ENCODE assay signal across 26 cellular contexts in the genomic region with DNA sequence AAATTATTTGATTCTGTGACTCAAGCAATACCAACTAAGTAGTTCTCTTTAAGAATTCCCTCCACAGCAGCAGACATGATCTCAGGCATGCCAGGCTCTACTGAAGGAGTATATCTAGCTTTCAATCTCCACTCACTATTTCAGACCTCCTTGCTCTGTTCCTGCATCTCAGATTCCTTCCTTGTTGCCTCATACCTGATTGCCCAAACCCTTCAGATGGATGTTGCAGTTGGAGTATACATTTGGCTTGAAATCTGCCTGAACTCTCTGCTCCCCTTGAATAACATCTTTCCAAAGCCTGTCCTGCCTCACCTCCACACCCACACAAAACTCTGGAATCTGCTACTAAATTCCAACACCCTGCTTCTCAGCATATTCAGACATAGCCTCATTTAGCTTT. TPM values are rescaled to one million over a fixed set of nuclear protein-coding genes. Genes with fewer than 3 reads are reported as not detected.
A peak's percentile ranks its signal among the peaks of the same experiment; 100 is the strongest.
DNase-seq lines count a peak whose midpoint lies in the region; ATAC-seq and TF ChIP-seq lines count a peak whose summit lies in the region.
"Had no signal": no experiment of that assay in that cellular context is flagged by ENCODE, and none has a peak within 500 bp of the region (broad histone marks: within the 10 kb centered on the region; RNA-seq: fewer than 3 reads in every experiment).

No MANE protein-coding gene starts in this region.

- H3K4me3 Mint-ChIP-seq in effector memory CD8-positive, alpha-beta T cell, result no peak overlapping the region
- H3K4me3 Mint-ChIP-seq: activated naive CD8-positive, alpha-beta T cell treated with anti-CD3 and anti-CD28 coated beads, Interleukin-2, amount 10 ng/mL, durations not matched to agents 7 days and 5 days; CD4-positive, alpha-beta T cell; naive thymus-derived CD4-positive, alpha-beta T cell had no signal

- no peak overlapping the region; the same call in 1 of the 2 replicates for H3K9ac ChIP-seq in GM23248

- H3K4me1 Mint-ChIP-seq in effector memory CD8-positive, alpha-beta T cell (ENCODE audit: low read depth in 2 of 2), result no peaks in the 10 kb centered on the region
- H3K4me1 Mint-ChIP-seq: activated naive CD8-positive, alpha-beta T cell treated with anti-CD3 and anti-CD28 coated beads, Interleukin-2, amount 10 ng/mL, durations not matched to agents 7 days and 5 days; naive thymus-derived CD4-positive, alpha-beta T cell had no signal

- H3K27me3 ChIP-seq in GM23248 (replicated peaks; ENCODE audit: insufficient read depth) (no peaks in the 10 kb centered on the region), lower lobe of right lung (ENCODE audit: low read depth) (no peaks in the 10 kb centered on the region)
- H3K27me3 ChIP-seq: gastroesophageal sphincter, ovary had no signal

- CTCF ChIA-PET in AG04449 (lab: Yijun Ruan, JAX), result interaction anchor here (0.9 to 1.7 kb wide), 2 partner anchors 15 to 18 kb away, joined by 3 to 4 read pairs; no protein-coding TSS in a partner anchor

- TF ChIP-seq CTCF in AG04449 (IDR thresholded peaks at IDR 0.05; ENCODE audit: insufficient read depth, low read length, missing control alignments), result no peak
- TF ChIP-seq CTCF in lower lobe of right lung (IDR thresholded peaks at IDR 0.05), result no peak

- H3K9me3 Mint-ChIP-seq in effector memory CD8-positive, alpha-beta T cell, result peaks cover 5 to 8% of the 10 kb centered on the region in 2 donors

- H3K36me3 ChIP-seq in GM23248 (ENCODE audit: low read depth) (no peaks in the 10 kb centered on the region), lower lobe of right lung (no peaks in the 10 kb centered on the region)
- H3K36me3 ChIP-seq: gastroesophageal sphincter, ovary had no signal

- H3K36me3 Mint-ChIP-seq in effector memory CD8-positive, alpha-beta T cell (ENCODE audit: insufficient read depth), result no peaks in the 10 kb centered on the region
- H3K36me3 Mint-ChIP-seq: activated naive CD8-positive, alpha-beta T cell treated with anti-CD3 and anti-CD28 coated beads, Interleukin-2, amount 10 ng/mL, durations not matched to agents 7 days and 5 days had no signal

- H3K4me1 ChIP-seq in GM23248 (ENCODE audit: insufficient read depth) (peaks cover 40% of the 10 kb centered on the region), lower lobe of right lung (peaks cover 7% of the 10 kb centered on the region)
- H3K4me1 ChIP-seq: A549 had no signal

- POLR2A ChIA-PET in AG04449 (lab: Yijun Ruan, JAX), result interaction anchor here (0.6 kb wide), 1 partner anchor 24 kb away, joined by 3 read pairs; no protein-coding TSS in a partner anchor

- peak overlapping the region; percentile 43 for H3K27ac ChIP-seq in GM23248
- H3K27ac ChIP-seq in lower lobe of right lung, result no peak overlapping the region
- H3K27ac ChIP-seq: A549, gastroesophageal sphincter, ovary, SK-N-MC had no signal

- no peaks in the 10 kb centered on the region for H3K79me2 ChIP-seq in GM23248 (ENCODE audit: insufficient read depth)

- H3K9me2 ChIP-seq in GM23248 (ENCODE audit: insufficient read depth), result no peaks in the 10 kb centered on the region

- H3K9me3 ChIP-seq in GM23248 (ENCODE audit: low read depth) (no peaks in the 10 kb centered on the region), lower lobe of right lung (peaks cover 7% of the 10 kb centered on the region)
- H3K9me3 ChIP-seq: ovary had no signal

- peaks cover 30 to 34% of the 10 kb centered on the region in 2 donors for H3K27me3 Mint-ChIP-seq in effector memory CD8-positive, alpha-beta T cell

- intact Hi-C loops in lower lobe of right lung (cut with DNase I) (no loop called here), Right ventricle myocardium superior (cut with DNase I) (no loop called here)

- in situ Hi-C loops in GM23248 (cut with MboI), result no loop called here

- no peak overlapping the region for H3K4me3 ChIP-seq in AG04449 (ENCODE audit: low read depth, low read length)
- H3K4me3 ChIP-seq in GM23248, result no peak overlapping the region
- no peak overlapping the region for H3K4me3 ChIP-seq in lower lobe of right lung
- H3K4me3 ChIP-seq: A549, gastroesophageal sphincter, GM12878, K562, ovary, SK-N-MC had no signal

- DNase-seq in AG04449 (ENCODE audit: low read depth, low spot score), result peak; percentile 83
- peak; percentile 81 for DNase-seq in GM23248
- peak; percentile 45 for DNase-seq in dedifferentiated amniotic fluid mesenchymal stem cell (ENCODE audit: extremely low spot score)
- DNase-seq in lower lobe of right lung, result no peak
- DNase-seq in Kasumi-1 (lab: John Stamatoyannopoulos, UW), result no peak
- DNase-seq in activated CD4-positive, alpha-beta T cell treated with anti-CD3 and anti-CD28 coated beads for 48 hours, result no peak
- DNase-seq in effector memory CD8-positive, alpha-beta T cell, result no peak
- DNase-seq in Right ventricle myocardium superior, result no peak
- DNase-seq: activated CD8-positive, alpha-beta memory T cell treated with anti-CD3 and anti-CD28 coated beads, Interleukin-2, amount 50 U/mL, for 4 hours; activated naive CD8-positive, alpha-beta T cell treated with anti-CD3 and anti-CD28 coated beads, Interleukin-2, amount 10 ng/mL, durations not matched to agents 7 days and 5 days; CD4-positive, alpha-beta T cell; cortex of kidney; GF-D8; naive thymus-derived CD4-positive, alpha-beta T cell; NCI-H1436; NCI-H2107; NCI-H524 treated with DMSO at 0.1 percent for 48 hours; ovary had no signal

- H2AFZ ChIP-seq in GM23248, result no peak overlapping the region

- peaks cover 29% of the 10 kb centered on the region for H3F3A ChIP-seq in GM23248 (ENCODE audit: insufficient read depth)

- H4K20me1 ChIP-seq in GM23248 (ENCODE audit: insufficient read depth), result no peaks in the 10 kb centered on the region

- no peak overlapping the region for H3K27ac Mint-ChIP-seq in effector memory CD8-positive, alpha-beta T cell
- H3K27ac Mint-ChIP-seq: activated naive CD8-positive, alpha-beta T cell treated with anti-CD3 and anti-CD28 coated beads, Interleukin-2, amount 10 ng/mL, durations not matched to agents 7 days and 5 days; CD4-positive, alpha-beta T cell; naive thymus-derived CD4-positive, alpha-beta T cell had no signal

- peak overlapping the region; percentile 29 for H3K4me2 ChIP-seq in GM23248 (ENCODE audit: unreplicated experiment)
- H3K4me2 ChIP-seq: A549 had no signal

- ATAC-seq in lower lobe of right lung (peak; percentile 57 to 69), Right ventricle myocardium superior (ENCODE audit: poor library complexity) (no peak)
- no peak for ATAC-seq in effector memory CD8-positive, alpha-beta T cell (replicated peaks)
- ATAC-seq: A549; gastroesophageal sphincter; GM12878; HCT116; K562; naive thymus-derived CD4-positive, alpha-beta T cell had no signal

RNA-seq across cellular contexts. Expression of a gene that starts 19.8 kb away (rescaled TPM):
- total RNA-seq in GM23248 (2014; rRNA removed; shearing (Covaris generic)), result 0.97 TPM in 1 of 2 replicates, not detected in the other
- polyA plus RNA-seq in GM23248 (2016; fragmentation: Nextera tagmentation; extraction: Ambion mirVana), result 0.48 and 0.96 TPM in 2 replicates
- not detected for total RNA-seq in lower lobe of right lung
- total RNA-seq in Right ventricle myocardium superior, result not detected
- total RNA-seq: activated naive CD8-positive, alpha-beta T cell treated with anti-CD3 and anti-CD28 coated beads, Interleukin-2, amount 10 ng/mL, durations not matched to agents 7 days and 5 days; CD4-positive, alpha-beta T cell; kidney epithelial cell; naive thymus-derived CD4-positive, alpha-beta T cell; ureter had no signal
- polyA plus RNA-seq: K562; naive thymus-derived CD4-positive, alpha-beta T cell had no signal

Comparison
In these comparisons a context has a peak if more than half of its experiments do, and no peak if none do; other contexts are left out.
1. DNase-seq: peak in AG04449 (single experiment), GM23248 (single experiment) and dedifferentiated amniotic fluid mesenchymal stem cell (single experiment); none in lower lobe of right lung (single experiment), Kasumi-1 (0 of 2), activated CD4-positive, alpha-beta T cell treated with anti-CD3 and anti-CD28 coated beads for 48 hours (single experiment), effector memory CD8-positive, alpha-beta T cell (0 of 3) and Right ventricle myocardium superior (single experiment).
2. ATAC-seq: peak in lower lobe of right lung (2 of 2); none in effector memory CD8-positive, alpha-beta T cell (single experiment) and Right ventricle myocardium superior (single experiment).